Comparison of ENCODE assay signal across 19 cellular contexts in genomic region chr1:162551969-162552683, GRCh38. TPM values are rescaled to one million over a fixed set of nuclear protein-coding genes. Genes with fewer than 3 reads are reported as not detected.
DNase-seq lines count a peak whose midpoint lies in the region; ATAC-seq and TF ChIP-seq lines count a peak whose summit lies in the region.
"Had no signal": no experiment of that assay in that cellular context is flagged by ENCODE, and none has a peak within 500 bp of the region (broad histone marks: within the 10 kb centered on the region; RNA-seq: fewer than 3 reads in every experiment).

No MANE protein-coding gene starts in this region.

- intact Hi-C loops in A673 (cut with micrococcal nuclease; ENCODE audit: unreplicated experiment): no loop called here

- H2AFZ ChIP-seq in osteoblast (ENCODE audit: low read length): no peak overlapping the region

- no peaks in the 10 kb centered on the region for H4K20me1 ChIP-seq in osteoblast (ENCODE audit: insufficient read depth, low read length)

- H3K27ac Mint-ChIP-seq in activated CD4-positive, alpha-beta T cell treated with anti-CD3 and anti-CD28 coated beads, Interleukin-2, amount 10 ng/mL, durations not matched to agents 7 days and 5 days: no peak overlapping the region
- H3K27ac Mint-ChIP-seq: CD8-positive, alpha-beta memory T cell had no signal

- DNase-seq in A673 (ENCODE audit: low spot score) (peak; percentile 36), amniotic epithelial cell (ENCODE audit: low read depth) (peak; percentile 73), fibroblast of the aortic adventitia (ENCODE audit: low read depth) (peak; percentile 84), osteoblast (ENCODE audit: insufficient read length, low spot score, missing footprints) (no peak), cerebellar cortex (ENCODE audit: low spot score) (no peak), Kasumi-1 (lab: John Stamatoyannopoulos, UW) (no peak)
- DNase-seq in activated CD4-positive, alpha-beta T cell treated with anti-CD3 and anti-CD28 coated beads, Interleukin-2, amount 10 ng/mL, durations not matched to agents 7 days and 5 days: no peak
- DNase-seq: activated CD4-positive, alpha-beta T cell treated with anti-CD3 and anti-CD28 coated beads, Interleukin-2, amount 50 U/mL, for 4 hours; activated naive CD4-positive, alpha-beta T cell treated with anti-CD3 and anti-CD28 coated beads, Interleukin-2, amount 50 U/mL, for 16 hours; brain microvascular endothelial cell; CD8-positive, alpha-beta memory T cell; DND-41; NCI-H345; NK-92 treated with Interleukin-12 subunit alpha and Interleukin-12 subunit beta, amount 100 ng/mL, for 24 hours; pancreas; RPMI8226 had no signal

- no TSS peak for BruUV-seq in A673 (replicated peaks; lab: Mats Ljungman, UMichigan)

- H3K27me3 ChIP-seq in A673 (replicated peaks; ENCODE audit: insufficient read depth, low read depth, low read length, poor library complexity) (no peaks in the 10 kb centered on the region), osteoblast (ENCODE audit: insufficient read depth, low read length) (no peaks in the 10 kb centered on the region)
- H3K27me3 ChIP-seq: brain microvascular endothelial cell, pancreas had no signal

- CTCF ChIA-PET in A673 (lab: Charles Lee): no interaction called here
- CTCF ChIA-PET in activated CD4-positive, alpha-beta T cell treated with anti-CD3 and anti-CD28 coated beads, Interleukin-2, amount 10 ng/mL, durations not matched to agents 7 days and 5 days (lab: Charles Lee): no interaction called here

- no peak overlapping the region for H3K4me3 Mint-ChIP-seq in activated CD4-positive, alpha-beta T cell treated with anti-CD3 and anti-CD28 coated beads, Interleukin-2, amount 10 ng/mL, durations not matched to agents 7 days and 5 days
- H3K4me3 Mint-ChIP-seq: CD8-positive, alpha-beta memory T cell had no signal

- ATAC-seq in HG03097 (IDR thresholded peaks at IDR 0.05; ENCODE audit: low FRiP score, unreplicated experiment): no peak
- ATAC-seq: A549 had no signal

- H3K9me3 Mint-ChIP-seq in activated CD4-positive, alpha-beta T cell treated with anti-CD3 and anti-CD28 coated beads, Interleukin-2, amount 10 ng/mL, durations not matched to agents 7 days and 5 days: no peaks in the 10 kb centered on the region
- H3K9me3 Mint-ChIP-seq: CD8-positive, alpha-beta memory T cell had no signal

- no peaks in the 10 kb centered on the region for H3K79me2 ChIP-seq in osteoblast (ENCODE audit: insufficient read depth, low read length)

- H3K9me3 ChIP-seq in A673 (ENCODE audit: low read depth, low read length, poor library complexity, severe bottlenecking) (no peaks in the 10 kb centered on the region), osteoblast (ENCODE audit: low read depth, low read length) (no peaks in the 10 kb centered on the region)
- H3K9me3 ChIP-seq: A549, pancreas had no signal

- H3K4me2 ChIP-seq in osteoblast (ENCODE audit: insufficient read depth, low read length): no peak overlapping the region
- H3K4me2 ChIP-seq: A549, smooth muscle cell had no signal

- POLR2A ChIA-PET in A673 (lab: Charles Lee; ENCODE audit: low non-redundant PET): no interaction called here
- POLR2A ChIA-PET in activated CD4-positive, alpha-beta T cell treated with anti-CD3 and anti-CD28 coated beads, Interleukin-2, amount 10 ng/mL, durations not matched to agents 7 days and 5 days (lab: Charles Lee): no interaction called here

- peaks cover 1% of the 10 kb centered on the region for H3K27me3 Mint-ChIP-seq in activated CD4-positive, alpha-beta T cell treated with anti-CD3 and anti-CD28 coated beads, Interleukin-2, amount 10 ng/mL, durations not matched to agents 7 days and 5 days
- H3K27me3 Mint-ChIP-seq: CD8-positive, alpha-beta memory T cell had no signal

- H3K4me3 ChIP-seq in A673 (ENCODE audit: low read depth, low read length, poor library complexity, severe bottlenecking): no peak overlapping the region
- no peak overlapping the region for H3K4me3 ChIP-seq in fibroblast of the aortic adventitia (ENCODE audit: low read depth, low read length)
- no peak overlapping the region for H3K4me3 ChIP-seq in osteoblast (ENCODE audit: insufficient read depth, low read length)
- H3K4me3 ChIP-seq: A549, pancreas, smooth muscle cell had no signal

- no peaks in the 10 kb centered on the region for H3K4me1 Mint-ChIP-seq in activated CD4-positive, alpha-beta T cell treated with anti-CD3 and anti-CD28 coated beads, Interleukin-2, amount 10 ng/mL, durations not matched to agents 7 days and 5 days

- no peaks in the 10 kb centered on the region for H3K36me3 ChIP-seq in A673 (ENCODE audit: insufficient read depth, low read length, poor library complexity, severe bottlenecking)
- no peaks in the 10 kb centered on the region for H3K36me3 ChIP-seq in osteoblast (ENCODE audit: insufficient read depth, low read length)
- H3K36me3 ChIP-seq: brain microvascular endothelial cell, pancreas had no signal

- H3K4me1 ChIP-seq in A673 (ENCODE audit: insufficient read depth, low read length, poor library complexity, severe bottlenecking) (peaks cover 11% of the 10 kb centered on the region), osteoblast (ENCODE audit: insufficient read depth, low read length) (peaks cover 26% of the 10 kb centered on the region)
- H3K4me1 ChIP-seq: A549, pancreas had no signal

- H3K27ac ChIP-seq in A673 (ENCODE audit: low read depth, low read length, poor library complexity, severe bottlenecking) (peak overlapping the region; percentile 29), osteoblast (ENCODE audit: low read depth, low read length) (peak overlapping the region; percentile 7)
- H3K27ac ChIP-seq: A549, brain microvascular endothelial cell, pancreas had no signal

- TF ChIP-seq CTCF in A673 (conservative IDR thresholded peaks at IDR 0.05; ENCODE audit: low read depth, low read length) (no peak), fibroblast of the aortic adventitia (IDR thresholded peaks at IDR 0.05; ENCODE audit: insufficient read depth, low read length) (no peak), osteoblast (IDR thresholded peaks at IDR 0.05; ENCODE audit: extremely low read depth, low read depth, low read length) (no peak)

- no peaks in the 10 kb centered on the region for H3K36me3 Mint-ChIP-seq in activated CD4-positive, alpha-beta T cell treated with anti-CD3 and anti-CD28 coated beads, Interleukin-2, amount 10 ng/mL, durations not matched to agents 7 days and 5 days (ENCODE audit: low read depth)

RNA-seq across cellular contexts. Expression of gene UAP1, which starts 9.4 kb away (rescaled TPM):
- 122 and 152 TPM in 2 replicates for total RNA-seq in A673 (2021)
- total RNA-seq in fibroblast of the aortic adventitia (ENCODE audit: low replicate concordance): 109 and 112 TPM in 2 replicates
- total RNA-seq in osteoblast: 113 and 141 TPM in 2 replicates
- total RNA-seq in activated CD4-positive, alpha-beta T cell treated with anti-CD3 and anti-CD28 coated beads, Interleukin-2, amount 10 ng/mL, durations not matched to agents 7 days and 5 days: 10 to 100 TPM; 10.9 to 12.3 TPM

RNA-seq across cellular contexts. Expression of gene UHMK1, which starts 54.5 kb away (rescaled TPM):
- total RNA-seq in A673 (2021): 50.3 and 62.2 TPM in 2 replicates
- total RNA-seq in fibroblast of the aortic adventitia (ENCODE audit: low replicate concordance): 46.7 and 74.3 TPM in 2 replicates
- total RNA-seq in osteoblast: 43.9 and 51.4 TPM in 2 replicates
- 10 to 100 TPM; 57.3 to 60.6 TPM for total RNA-seq in activated CD4-positive, alpha-beta T cell treated with anti-CD3 and anti-CD28 coated beads, Interleukin-2, amount 10 ng/mL, durations not matched to agents 7 days and 5 days

Comparison
In these comparisons a context has a peak if more than half of its experiments do, and no peak if none do; other contexts are left out.
1. DNase-seq: peak in A673 (single experiment), amniotic epithelial cell (single experiment) and fibroblast of the aortic adventitia (single experiment); none in osteoblast (single experiment), cerebellar cortex (single experiment), Kasumi-1 (0 of 2) and activated CD4-positive, alpha-beta T cell treated with anti-CD3 and anti-CD28 coated beads, Interleukin-2, amount 10 ng/mL, durations not matched to agents 7 days and 5 days (single experiment).